Comparison of ENCODE assay signal across 25 cellular contexts in the genomic region with DNA sequence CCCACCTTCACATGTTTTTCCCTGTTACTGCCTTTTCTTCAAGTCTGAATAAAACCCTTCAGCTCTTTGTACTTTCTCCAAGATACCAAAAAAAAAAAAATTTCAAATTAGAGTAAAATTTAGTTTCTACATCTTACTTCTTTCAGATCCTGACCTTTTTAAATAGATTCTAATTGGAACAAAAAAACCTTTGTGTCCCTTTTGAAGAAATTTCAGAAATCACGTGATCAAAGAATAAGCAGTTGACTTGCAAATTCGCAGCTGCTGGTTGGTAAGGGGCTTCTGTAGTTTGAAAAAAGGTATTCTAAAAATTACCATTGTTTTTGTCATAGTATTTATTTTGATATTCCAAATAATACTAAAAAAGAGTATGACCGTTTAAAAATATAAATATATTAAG.
"Had no signal": no experiment of that assay in that cellular context is flagged by ENCODE, and none has a peak within 500 bp of the region (broad histone marks: within the 10 kb centered on the region; RNA-seq: fewer than 3 reads in every experiment).

No MANE protein-coding gene starts in this region.

- H3K27me3 ChIP-seq: pancreas, sigmoid colon, suprapubic skin, tibial artery, upper lobe of right lung had no signal

- DNase-seq: activated CD4-positive, alpha-beta T cell treated with anti-CD3 and anti-CD28 coated beads for 48 hours; activated CD4-positive, alpha-beta T cell treated with anti-CD3 and anti-CD28 coated beads, Interleukin-2, amount 50 U/mL, for 48 hours; activated effector memory CD4-positive, alpha-beta T cell treated with anti-CD3 and anti-CD28 coated beads, Interleukin-2, amount 50 U/mL, for 16 hours; activated naive CD4-positive, alpha-beta T cell treated with anti-CD3 and anti-CD28 coated beads, Interleukin-2, amount 50 U/mL, for 16 hours; activated T-cell treated with anti-CD3 and anti-CD28 coated beads, Interleukin-2, amount 50 U/mL, for 1 hour; amniotic stem cell; effector memory CD4-positive, alpha-beta T cell; erythroblast; glutamatergic neuron; left ventricle myocardium inferior; naive thymus-derived CD4-positive, alpha-beta T cell; nucleus accumbens; pancreas; psoas muscle; sigmoid colon; small intestine; stimulated activated CD4-positive, alpha-beta T cell treated with anti-CD3 and anti-CD28 coated beads, Interleukin-4, amount 100 ng/mL, for 4 hours; stimulated activated CD8-positive, alpha-beta memory T cell treated with anti-CD3 and anti-CD28 coated beads, Interleukin-4, amount 100 ng/mL, for 48 hours; stimulated activated naive CD8-positive, alpha-beta T cell treated with anti-CD3 and anti-CD28 coated beads, Interleukin-15, amount 100 ng/mL, for 72 hours; T-helper 17 cell; T1000; tibial artery; upper lobe of right lung; WERI-Rb-1 had no signal

- H3K27ac ChIP-seq: left ventricle myocardium inferior, pancreas, psoas muscle, sigmoid colon, suprapubic skin, tibial artery, upper lobe of right lung, WERI-Rb-1 had no signal

- H3K4me3 ChIP-seq: left ventricle myocardium inferior, pancreas, psoas muscle, sigmoid colon, suprapubic skin, tibial artery, upper lobe of right lung had no signal

- H3K4me1 ChIP-seq: left ventricle myocardium inferior, pancreas, psoas muscle, sigmoid colon, suprapubic skin, tibial artery, upper lobe of right lung had no signal

- H3K9me3 ChIP-seq: left ventricle myocardium inferior, pancreas, psoas muscle, sigmoid colon, suprapubic skin, tibial artery, upper lobe of right lung had no signal
